8 cellular contexts compared by ENCODE assay signal in the genomic region with DNA sequence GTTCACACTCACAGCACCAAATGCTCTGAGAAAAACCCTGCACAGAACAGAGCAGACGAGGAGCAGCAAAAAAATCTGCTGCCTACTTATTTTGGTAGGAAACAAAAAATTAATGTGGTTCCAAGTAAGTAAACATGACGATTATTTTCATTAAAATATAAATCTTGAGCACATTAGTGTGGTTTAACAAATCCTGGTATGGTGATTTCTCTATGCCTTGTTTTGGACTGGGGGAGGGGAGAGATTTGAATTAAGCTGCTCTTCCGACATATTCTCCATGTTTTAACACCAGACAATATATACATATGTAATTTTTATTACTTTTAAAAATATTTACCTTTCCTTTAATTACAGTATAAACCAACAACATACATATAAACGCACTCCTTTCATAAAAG. TPM values are rescaled to one million over a fixed set of nuclear protein-coding genes. Genes with fewer than 3 reads are reported as not detected.
DNase-seq lines count a peak whose midpoint lies in the region; ATAC-seq and TF ChIP-seq lines count a peak whose summit lies in the region.

No MANE protein-coding gene starts in this region.

- peak overlapping the region; percentile 77 to 95 (median 85) for H3K4me2 ChIP-seq in BLaER1 treated with 17β-estradiol and CSF1 and Interleukin-3, amounts not matched to agents 10 nM and 100 nM

- H3K4me1 Mint-ChIP-seq in nephron, result peaks cover 39% of the 10 kb centered on the region

- no peaks in the 10 kb centered on the region for H3K9me3 ChIP-seq in BLaER1 treated with 17β-estradiol and CSF1 and Interleukin-3, amounts not matched to agents 10 nM and 100 nM (replicated peaks in 1 of 11)
- no peaks in the 10 kb centered on the region for H3K9me3 ChIP-seq in MG63
- no peaks in the 10 kb centered on the region for H3K9me3 ChIP-seq in ectodermal cell (ENCODE audit: control insufficient read depth, low read length)

- TF ChIP-seq CTCF in nephron (IDR thresholded peaks at IDR 0.05; ENCODE audit: unreplicated experiment in 3 of 3), result no peak

- H3K27me3 ChIP-seq in BLaER1 treated with 17β-estradiol and CSF1 and Interleukin-3, amounts not matched to agents 10 nM and 100 nM, result no peaks in the 10 kb centered on the region
- H3K27me3 ChIP-seq in MG63, result no peaks in the 10 kb centered on the region
- peaks cover 5% of the 10 kb centered on the region for H3K27me3 ChIP-seq in ectodermal cell (ENCODE audit: control insufficient read depth, insufficient read depth, low read length, poor library complexity, severe bottlenecking)

- H3K27me3 Mint-ChIP-seq in nephron (ENCODE audit: low read depth), result no peaks in the 10 kb centered on the region

- peaks cover 0 to 40% (median 0%) of the 10 kb centered on the region in 11 experiments; a peak in 7 of 22 replicates for H4K20me1 ChIP-seq in BLaER1 treated with 17β-estradiol and CSF1 and Interleukin-3, amounts not matched to agents 10 nM and 100 nM

- DNase-seq in MG63 (no peak), AG08396 (ENCODE audit: low spot score) (no peak), DMS79 (lab: John Stamatoyannopoulos, UW) (no peak)

- peaks cover 8% of the 10 kb centered on the region for H3K36me3 Mint-ChIP-seq in nephron (ENCODE audit: low read depth)

- peak overlapping the region; percentile 90 to 96 (median 93) for H3K9ac ChIP-seq in BLaER1 treated with 17β-estradiol and CSF1 and Interleukin-3, amounts not matched to agents 10 nM and 100 nM

- H3K27ac Mint-ChIP-seq in nephron, result peak overlapping the region; percentile 94 to 99 (median 97)

- 28 to 48% methylated on average over 2 to 3 of the region's 4 CpGs for WGBS in ectodermal cell, 2 experiments

- H3K4me3 Mint-ChIP-seq in nephron, result peak overlapping the region; percentile 88 to 95 (median 92)

- peak overlapping the region; percentile 81 to 97 (median 94) for H3K4me3 ChIP-seq in BLaER1 treated with 17β-estradiol and CSF1 and Interleukin-3, amounts not matched to agents 10 nM and 100 nM
- H3K4me3 ChIP-seq in MG63 (peak overlapping the region; percentile 56), ectodermal cell (ENCODE audit: insufficient read depth, low read depth, low read length) (peak overlapping the region; percentile 80)

- peaks cover 0 to 22% (median 2%) of the 10 kb centered on the region in 11 experiments; a peak in 8 of 22 replicates for H3K36me3 ChIP-seq in BLaER1 treated with 17β-estradiol and CSF1 and Interleukin-3, amounts not matched to agents 10 nM and 100 nM
- H3K36me3 ChIP-seq in MG63 (peaks cover 22% of the 10 kb centered on the region; the same call in 1 of the 2 replicates), ectodermal cell (ENCODE audit: control insufficient read depth, insufficient read depth, low read length) (no peaks in the 10 kb centered on the region)

- ATAC-seq in HG03196 (IDR thresholded peaks at IDR 0.05; ENCODE audit: unreplicated experiment) (no peak), HG03342 (IDR thresholded peaks at IDR 0.05; ENCODE audit: unreplicated experiment) (no peak)

- peak overlapping the region; percentile 87 to 98 (median 95); a peak in 21 of 22 replicates for H3K27ac ChIP-seq in BLaER1 treated with 17β-estradiol and CSF1 and Interleukin-3, amounts not matched to agents 10 nM and 100 nM
- H3K27ac ChIP-seq in ectodermal cell (ENCODE audit: insufficient read depth, low read depth, low read length, poor library complexity, severe bottlenecking), result no peak overlapping the region

- H3K4me1 ChIP-seq in BLaER1 treated with 17β-estradiol and CSF1 and Interleukin-3, amounts not matched to agents 10 nM and 100 nM, result peaks cover 23 to 49% (median 42%) of the 10 kb centered on the region in 10 experiments
- H3K4me1 ChIP-seq in ectodermal cell (ENCODE audit: control insufficient read depth, insufficient read depth, low read length), result no peaks in the 10 kb centered on the region

- H3K9me3 Mint-ChIP-seq in nephron, result no peaks in the 10 kb centered on the region

RNA-seq across cellular contexts. Expression of gene CAMK2D, which starts 1.8 kb away (rescaled TPM):
- total RNA-seq in MG63 (2014; rRNA removed; shearing (Covaris generic); ENCODE audit: low replicate concordance), result 11.8 and 19.9 TPM in 2 replicates
- polyA plus RNA-seq in ectodermal cell (2013, experiment 1 of 4), result 26.8 TPM
- polyA plus RNA-seq in ectodermal cell (2013, experiment 2 of 4), result 22.6 TPM
- polyA plus RNA-seq in ectodermal cell (2013, experiment 3 of 4), result 19.3 TPM
- polyA plus RNA-seq in ectodermal cell (2013, experiment 4 of 4), result 23.3 TPM
